ENCODE assay signal across 21 cellular contexts in genomic region chrY:20735200-20735599, GRCh38. TPM values are rescaled to one million over a fixed set of nuclear protein-coding genes. Genes with fewer than 3 reads are reported as not detected.
A peak's percentile ranks its signal among the peaks of the same experiment; 100 is the strongest.
DNase-seq lines count a peak whose midpoint lies in the region; ATAC-seq, FAIRE-seq and TF ChIP-seq lines count a peak whose summit lies in the region.
"Had no signal": no experiment of that assay in that cellular context is flagged by ENCODE, and none has a peak within 500 bp of the region (broad histone marks: within the 10 kb centered on the region; RNA-seq: fewer than 3 reads in every experiment).

No MANE protein-coding gene starts in this region.

- ATAC-seq in GM21423 (IDR thresholded peaks at IDR 0.05; ENCODE audit: unreplicated experiment) (peak; percentile 91), HG02981 (IDR thresholded peaks at IDR 0.05; ENCODE audit: unreplicated experiment) (peak; percentile 95), HG03469 (IDR thresholded peaks at IDR 0.05; ENCODE audit: unreplicated experiment) (peak; percentile 87), GM19351 (IDR thresholded peaks at IDR 0.05; ENCODE audit: unreplicated experiment) (no peak), left lung (no peak)
- ATAC-seq: A549, SK-N-SH treated with all-trans-retinoic acid at 6 μM for 48 hours had no signal

- no peak overlapping the region for H3K4me3 Mint-ChIP-seq in type B pancreatic cell
- H3K4me3 Mint-ChIP-seq: activated CD4-positive, alpha-beta memory T cell treated with anti-CD3 and anti-CD28 coated beads for 36 hours; T-helper 2 cell treated with Interferon-gamma antibody and Interleukin-4, amounts not matched to agents 5 μg/mL and 100 μg/mL, for 36 hours had no signal

- no peaks in the 10 kb centered on the region for H3K27me3 ChIP-seq in left lung
- H3K27me3 ChIP-seq: adrenal gland; BLaER1 treated with 17β-estradiol and CSF1 and Interleukin-3, amounts not matched to agents 10 nM and 100 nM had no signal

- H3K27ac ChIP-seq in left lung = no peak overlapping the region
- H3K27ac ChIP-seq: A549; adrenal gland; BLaER1 treated with 17β-estradiol and CSF1 and Interleukin-3, amounts not matched to agents 10 nM and 100 nM had no signal

- H3K4me1 Mint-ChIP-seq in type B pancreatic cell (ENCODE audit: unreplicated experiment) = no peaks in the 10 kb centered on the region

- H3K9me3 Mint-ChIP-seq in type B pancreatic cell = no peaks in the 10 kb centered on the region
- H3K9me3 Mint-ChIP-seq: activated CD4-positive, alpha-beta memory T cell treated with anti-CD3 and anti-CD28 coated beads for 36 hours; T-helper 2 cell treated with Interferon-gamma antibody and Interleukin-4, amounts not matched to agents 5 μg/mL and 100 μg/mL, for 36 hours had no signal

- FAIRE-seq in GM12891 (lab: Jason Lieb, UNC) = peak; percentile 55
- FAIRE-seq: A549, colon had no signal

- H3K36me3 ChIP-seq in left lung = no peaks in the 10 kb centered on the region
- H3K36me3 ChIP-seq: adrenal gland; BLaER1 treated with 17β-estradiol and CSF1 and Interleukin-3, amounts not matched to agents 10 nM and 100 nM had no signal

- no peaks in the 10 kb centered on the region for H3K27me3 Mint-ChIP-seq in type B pancreatic cell
- H3K27me3 Mint-ChIP-seq: activated CD4-positive, alpha-beta memory T cell treated with anti-CD3 and anti-CD28 coated beads for 36 hours had no signal

- no peak overlapping the region for H3K27ac Mint-ChIP-seq in type B pancreatic cell
- H3K27ac Mint-ChIP-seq: activated CD4-positive, alpha-beta memory T cell treated with anti-CD3 and anti-CD28 coated beads for 36 hours; T-helper 2 cell treated with Interferon-gamma antibody and Interleukin-4, amounts not matched to agents 5 μg/mL and 100 μg/mL, for 36 hours had no signal

- no peak overlapping the region for H3K4me3 ChIP-seq in left lung
- H3K4me3 ChIP-seq: A549; adrenal gland; BLaER1 treated with 17β-estradiol and CSF1 and Interleukin-3, amounts not matched to agents 10 nM and 100 nM had no signal

- intact Hi-C loops in left lung (cut with DNase I) = no loop called here

- no peaks in the 10 kb centered on the region for H3K9me3 ChIP-seq in left lung
- H3K9me3 ChIP-seq: A549; adrenal gland; BLaER1 treated with 17β-estradiol and CSF1 and Interleukin-3, amounts not matched to agents 10 nM and 100 nM had no signal

- H3K4me1 ChIP-seq in left lung = no peaks in the 10 kb centered on the region
- H3K4me1 ChIP-seq: A549; adrenal gland; BLaER1 treated with 17β-estradiol and CSF1 and Interleukin-3, amounts not matched to agents 10 nM and 100 nM had no signal

- TF ChIP-seq POLR2A in GM12891 (IDR thresholded peaks at IDR 0.05; ENCODE audit: low read depth, low read length) = no peak

- DNase-seq in GM12891 (ENCODE audit: insufficient read length, low spot score) (no peak), activated gamma-delta T cell treated with Interleukin-2 at 50 U/mL for 16 hours (no peak), type B pancreatic cell (ENCODE audit: extremely low spot score, unreplicated experiment) (no peak), left lung (no peak)
- DNase-seq: activated CD4-positive, alpha-beta memory T cell treated with anti-CD3 and anti-CD28 coated beads for 36 hours; activated gamma-delta T cell; adrenal gland; midbrain; NCI-H1930; NCI-H446 had no signal

- no peaks in the 10 kb centered on the region for H3K36me3 Mint-ChIP-seq in type B pancreatic cell
- H3K36me3 Mint-ChIP-seq: activated CD4-positive, alpha-beta memory T cell treated with anti-CD3 and anti-CD28 coated beads for 36 hours had no signal

- no peak for TF ChIP-seq CTCF in type B pancreatic cell (conservative IDR thresholded peaks at IDR 0.05)
- TF ChIP-seq CTCF in left lung (IDR thresholded peaks at IDR 0.05) = no peak

TF ChIP-seq in GM12891, 5 proteins besides CTCF, POLR2A, EP300 and RAD21:
- TF ChIP-seq POU2F2 (IDR thresholded peaks at IDR 0.05; ENCODE audit: low read depth, low read length) = peak; percentile 83; the same call in 1 of the 2 replicates
- no peak for TF ChIP-seq TAF1 (IDR thresholded peaks at IDR 0.05; ENCODE audit: low read depth, low read length)
- no peak for TF ChIP-seq PAX5 (IDR thresholded peaks at IDR 0.05; ENCODE audit: insufficient read depth, low read length, severe bottlenecking)

RNA-seq across cellular contexts. Expression of gene RPS4Y2, which starts 20.7 kb away (rescaled TPM):
- polyA plus RNA-seq in GM12891 (2012; ENCODE audit: low read depth, missing spikeins) = not detected
- total RNA-seq in type B pancreatic cell (ENCODE audit: low replicate concordance) (not detected in 2 replicates), left lung (not detected)
- total RNA-seq: activated CD4-positive, alpha-beta memory T cell treated with anti-CD3 and anti-CD28 coated beads for 36 hours; adrenal gland; posterior vena cava had no signal
- polyA plus RNA-seq: A549, adrenal gland, neural cell had no signal

Comparison
In these comparisons a context has a peak if more than half of its experiments do, and no peak if none do; other contexts are left out.
1. ATAC-seq: peak in GM21423 (single experiment), HG02981 (single experiment) and HG03469 (single experiment); none in GM19351 (single experiment) and left lung (single experiment).